15 cellular contexts compared by ENCODE assay signal in genomic region chr21:44052830-44053226, GRCh38. TPM values are rescaled to one million over a fixed set of nuclear protein-coding genes. Genes with fewer than 3 reads are reported as not detected.
A peak's percentile ranks its signal among the peaks of the same experiment; 100 is the strongest.
DNase-seq lines count a peak whose midpoint lies in the region; ATAC-seq, FAIRE-seq and TF ChIP-seq lines count a peak whose summit lies in the region.
"Had no signal": no experiment of that assay in that cellular context is flagged by ENCODE, and none has a peak within 500 bp of the region (broad histone marks: within the 10 kb centered on the region; RNA-seq: fewer than 3 reads in every experiment).

No MANE protein-coding gene starts in this region.

- H3K4me1 ChIP-seq in heart left ventricle (peaks cover 0 to 42% (median 26%) of the 10 kb centered on the region in 12 donors), upper lobe of right lung (peaks cover 31% of the 10 kb centered on the region), kidney (ENCODE audit: control insufficient read depth in 1 of 2, insufficient read depth in 1 of 2, low read depth in 1 of 2, low read length in 2 of 2) (peaks cover 14 to 15% of the 10 kb centered on the region in 2 donors)

- H3K4me3 ChIP-seq in heart left ventricle (no peak overlapping the region), upper lobe of right lung (no peak overlapping the region), kidney (ENCODE audit: low read length in 2 of 2) (no peak overlapping the region)
- H3K4me3 ChIP-seq: tibial artery had no signal

- peak overlapping the region; percentile 69 to 88 (median 85) for H3K27ac Mint-ChIP-seq in nephron
- H3K27ac Mint-ChIP-seq: activated CD8-positive, alpha-beta memory T cell treated with anti-CD3 and anti-CD28 coated beads, Interleukin-2, amount 10 ng/mL, durations not matched to agents 7 days and 5 days had no signal

- peaks cover 0 to 79% (median 39%) of the 10 kb centered on the region in 9 donors for H3K36me3 ChIP-seq in heart left ventricle
- peaks cover 53% of the 10 kb centered on the region for H3K36me3 ChIP-seq in upper lobe of right lung
- peaks cover 6 to 9% of the 10 kb centered on the region in 2 donors for H3K36me3 ChIP-seq in kidney (ENCODE audit: control insufficient read depth in 1 of 2, insufficient read depth in 2 of 2, low read length in 2 of 2)

- ATAC-seq in heart left ventricle (peak in 1 of 4 donors; percentile 29), left ventricle myocardium superior (no peak), upper lobe of right lung (no peak)
- ATAC-seq: activated CD8-positive, alpha-beta memory T cell treated with anti-CD3 and anti-CD28 coated beads, Interleukin-2, amount 10 ng/mL, durations not matched to agents 7 days and 5 days; SK-N-SH treated with all-trans-retinoic acid at 6 μM for 48 hours had no signal

- no peak for FAIRE-seq in kidney (lab: Jason Lieb, UNC)

- H3K27me3 Mint-ChIP-seq in nephron (ENCODE audit: low read depth) = no peaks in the 10 kb centered on the region
- H3K27me3 Mint-ChIP-seq: activated CD8-positive, alpha-beta memory T cell treated with anti-CD3 and anti-CD28 coated beads, Interleukin-2, amount 10 ng/mL, durations not matched to agents 7 days and 5 days had no signal

- no peaks in the 10 kb centered on the region for H3K9me3 Mint-ChIP-seq in nephron

- H3K36me3 Mint-ChIP-seq in nephron (ENCODE audit: low read depth) = peaks cover 25% of the 10 kb centered on the region

- TF ChIP-seq CTCF in heart left ventricle (IDR thresholded peaks at IDR 0.05) = no peak
- no peak for TF ChIP-seq CTCF in nephron (IDR thresholded peaks at IDR 0.05; ENCODE audit: unreplicated experiment in 3 of 3)
- no peak for TF ChIP-seq CTCF in upper lobe of right lung (IDR thresholded peaks at IDR 0.05)
- no peak for TF ChIP-seq CTCF in kidney (IDR thresholded peaks at IDR 0.05; ENCODE audit: borderline replicate concordance, extremely low read depth, insufficient read depth)

- peak overlapping the region in 1 of 3 experiments; percentile 4 for H3K4me3 Mint-ChIP-seq in nephron
- H3K4me3 Mint-ChIP-seq: activated CD8-positive, alpha-beta memory T cell treated with anti-CD3 and anti-CD28 coated beads, Interleukin-2, amount 10 ng/mL, durations not matched to agents 7 days and 5 days had no signal

- no peaks in the 10 kb centered on the region for H3K27me3 ChIP-seq in heart left ventricle
- H3K27me3 ChIP-seq in upper lobe of right lung = no peaks in the 10 kb centered on the region
- H3K27me3 ChIP-seq: tibial artery had no signal

- WGBS in heart left ventricle, 4 donors = 82 to 93% (median 88%) methylated on average over 6 of the region's 6 CpGs

- H3K4me1 Mint-ChIP-seq in nephron = peaks cover 48% of the 10 kb centered on the region

- TF ChIP-seq POLR2A in heart left ventricle (IDR thresholded peaks at IDR 0.05) = no peak

- H3K9me3 ChIP-seq in heart left ventricle (no peaks in the 10 kb centered on the region), upper lobe of right lung (no peaks in the 10 kb centered on the region), kidney (ENCODE audit: control insufficient read depth in 1 of 2, low read length in 2 of 2) (no peaks in the 10 kb centered on the region)
- H3K9me3 ChIP-seq: tibial artery had no signal

- intact Hi-C loops in heart left ventricle (cut with DNase I) = loop anchor here in 1 of 10 donors (10.0 kb wide), 2 partner anchors 238 to 252 kb away; partner anchors contain the start of gene PFKL
- intact Hi-C loops in left ventricle myocardium superior (cut with micrococcal nuclease) = no loop called here
- intact Hi-C loops in upper lobe of right lung (cut with DNase I) = no loop called here
- intact Hi-C loops in kidney (cut with DNase I) = no loop called here

- H3K27ac ChIP-seq in heart left ventricle = peak overlapping the region in 7 of 12 donors; percentile 24 to 85 (median 70)
- H3K27ac ChIP-seq in upper lobe of right lung = peak overlapping the region; percentile 77
- H3K27ac ChIP-seq in kidney (ENCODE audit: low read depth in 2 of 2, low read length in 2 of 2) = no peak overlapping the region
- H3K27ac ChIP-seq: tibial artery had no signal

- no peak overlapping the region for H3K9ac ChIP-seq in kidney (ENCODE audit: low read length in 2 of 2)

- DNase-seq in heart left ventricle (no peak), left ventricle myocardium superior (no peak), cerebellar cortex (ENCODE audit: low spot score) (peak; percentile 34), upper lobe of right lung (no peak), kidney (no peak), GM19238 (ENCODE audit: insufficient read length, low spot score) (no peak)
- no peak for DNase-seq in stimulated activated CD4-positive, alpha-beta T cell treated with anti-CD3 and anti-CD28 coated beads, Interleukin-2, amount 100 ng/mL, for 48 hours
- DNase-seq: activated CD8-positive, alpha-beta memory T cell treated with anti-CD3 and anti-CD28 coated beads, Interleukin-2, amount 10 ng/mL, durations not matched to agents 7 days and 5 days; central memory CD4-positive, alpha-beta T cell; NCI-H1694; NCI-H510A; retina had no signal

RNA-seq across cellular contexts. Expression of gene TRAPPC10, which starts 40.7 kb away (rescaled TPM):
- total RNA-seq in heart left ventricle (10 to 100 TPM; 14.6 to 32.0 (median 22.5) TPM), left ventricle myocardium superior (17.5 TPM), upper lobe of right lung (42.6 TPM), kidney (48.5 TPM)
- polyA plus RNA-seq in heart left ventricle (10 to 100 TPM in 1 of 2 donors, 1 to 10 TPM in 1; 5.6 to 12.0 TPM), kidney (ENCODE audit: insufficient read depth, low read depth, low replicate concordance) (8.8 TPM)

RNA-seq across cellular contexts. Expression of gene PWP2, which starts 54.4 kb away (rescaled TPM):
- total RNA-seq in heart left ventricle (10 to 100 TPM in 1 of 9 donors, 1 to 10 TPM in 6, under 1 TPM in 1, not detected in 1; 0.70 to 10.2 (median 5.0) TPM), left ventricle myocardium superior (8.7 TPM), upper lobe of right lung (9.9 TPM), kidney (8.1 TPM)
- polyA plus RNA-seq in heart left ventricle (1 to 10 TPM; 1.1 to 6.0 TPM), kidney (ENCODE audit: insufficient read depth, low read depth, low replicate concordance) (0.84 TPM)

Comparison
In these comparisons a context has a peak if more than half of its experiments do, and no peak if none do; other contexts are left out.
1. H3K27ac ChIP-seq: peak in heart left ventricle (7 of 12) and upper lobe of right lung (single experiment); none in kidney (0 of 2).